In genomic region chr4:95549246-95550138, GRCh38 we compare ENCODE assay signal across 8 cellular contexts. TPM values are rescaled to one million over a fixed set of nuclear protein-coding genes. Genes with fewer than 3 reads are reported as not detected.
DNase-seq lines count a peak whose midpoint lies in the region; ATAC-seq, FAIRE-seq and TF ChIP-seq lines count a peak whose summit lies in the region.

No MANE protein-coding gene starts in this region.

- H3K27ac ChIP-seq in ACC112 (ENCODE audit: low read depth, low read length): no peak overlapping the region
- peak overlapping the region; percentile 64 to 98 for H3K27ac ChIP-seq in SK-N-SH (ENCODE audit: low read depth in 2 of 2, low read length in 1 of 2)
- no peak overlapping the region for H3K27ac ChIP-seq in H1 (ENCODE audit: low read depth, low read length)
- no peak overlapping the region for H3K27ac ChIP-seq in mesenchymal stem cell (ENCODE audit: low read length, poor library complexity, severe bottlenecking)
- H3K27ac ChIP-seq in thoracic aorta: peak overlapping the region; percentile 91

- no peaks in the 10 kb centered on the region for H4K20me1 ChIP-seq in SK-N-SH (ENCODE audit: insufficient read depth)
- H4K20me1 ChIP-seq in H1 (replicated peaks in 1 of 2; ENCODE audit: control insufficient read depth in 1 of 2, insufficient read depth in 2 of 2, low read length in 2 of 2): no peaks in the 10 kb centered on the region

- no peak overlapping the region for H2BK15ac ChIP-seq in H1 (ENCODE audit: low read length)
- peak overlapping the region; percentile 60 for H2BK15ac ChIP-seq in mesenchymal stem cell (ENCODE audit: low read depth, poor library complexity, severe bottlenecking)

- H3K23me2 ChIP-seq in H1 (ENCODE audit: low read depth, low read length): peaks cover 24% of the 10 kb centered on the region

- CTCF ChIA-PET in SK-N-SH (lab: Yijun Ruan, JAX): interaction anchor here (0.6 to 14.1 kb wide), 10 partner anchors 11 to 1226 kb away, joined by 3 to 183 read pairs (median 4); no protein-coding TSS in a partner anchor
- CTCF ChIA-PET in H1 (lab: Charles Lee; ENCODE audit: partially characterized antibody): interaction anchor here (0.5 to 8.9 kb wide), 7 partner anchors 9 to 930 kb away, joined by 3 to 52 read pairs (median 4); no protein-coding TSS in a partner anchor

- POLR2A ChIA-PET in SK-N-SH (lab: Yijun Ruan, JAX): interaction anchor here (0.6 to 5.6 kb wide), 10 partner anchors 9 to 186 kb away, joined by 3 to 39 read pairs (median 6); no protein-coding TSS in a partner anchor
- POLR2A ChIA-PET in H1 (lab: Charles Lee; ENCODE audit: partially characterized antibody): interaction anchor here (0.7 to 0.9 kb wide), 2 partner anchors 20 to 88 kb away, joined by 3 to 4 read pairs; no protein-coding TSS in a partner anchor

- H3K79me2 ChIP-seq in ACC112 (ENCODE audit: control insufficient read depth, insufficient read depth, low read length, unreplicated experiment) (no peaks in the 10 kb centered on the region), SK-N-SH (ENCODE audit: insufficient read depth) (peaks cover 27% of the 10 kb centered on the region), H1 (ENCODE audit: control insufficient read depth in 1 of 2, insufficient read depth in 2 of 2, low read length in 2 of 2) (no peaks in the 10 kb centered on the region)

- no peak overlapping the region for H3K56ac ChIP-seq in H1 (replicated peaks; ENCODE audit: insufficient read length, low read depth, low read length)

- H2AFZ ChIP-seq in ACC112 (ENCODE audit: low read length, unreplicated experiment) (no peak overlapping the region), SK-N-SH (ENCODE audit: low read depth) (peak overlapping the region; percentile 89), H1 (ENCODE audit: low read length) (peak overlapping the region; percentile 79; the same call in 1 of the 2 replicates), mesenchymal stem cell (ENCODE audit: low read depth, low read length) (peak overlapping the region; percentile 83)

- peak overlapping the region; percentile 69 for H4K8ac ChIP-seq in H1 (ENCODE audit: extremely low read depth, insufficient read depth, low read length)
- peak overlapping the region; percentile 85 for H4K8ac ChIP-seq in mesenchymal stem cell (ENCODE audit: low read length)

- H3K4me3 ChIP-seq in ACC112 (ENCODE audit: low read depth, low read length): peak overlapping the region; percentile 75
- H3K4me3 ChIP-seq in SK-N-SH (ENCODE audit: low read depth in 2 of 2, low read length in 1 of 2): peak overlapping the region; percentile 82 to 95
- peak overlapping the region; percentile 59 to 82 (median 68) for H3K4me3 ChIP-seq in H1 (ENCODE audit: extremely low read depth in 1 of 4, insufficient read depth in 2 of 4, low read depth in 3 of 4, low read length in 4 of 4)
- peak overlapping the region; percentile 67 to 81 for H3K4me3 ChIP-seq in mesenchymal stem cell (ENCODE audit: insufficient read depth in 1 of 2, low read depth in 1 of 2, low read length in 2 of 2)
- H3K4me3 ChIP-seq in thoracic aorta: peak overlapping the region; percentile 87

- TF ChIP-seq EP300 in SK-N-SH (IDR thresholded peaks at IDR 0.05; ENCODE audit: borderline replicate concordance in 1 of 2, low read depth in 1 of 2, low read length in 1 of 2) (no peak), H1 (IDR thresholded peaks at IDR 0.05; ENCODE audit: borderline replicate concordance in 1 of 2, low read depth in 2 of 2, low read length in 2 of 2) (no peak)

- H2BK5ac ChIP-seq in H1 (ENCODE audit: low read depth, low read length) (no peak overlapping the region), mesenchymal stem cell (ENCODE audit: low read depth, low read length, poor library complexity, severe bottlenecking) (no peak overlapping the region)

- peaks cover 3% of the 10 kb centered on the region for H3K4me1 ChIP-seq in ACC112 (ENCODE audit: control insufficient read depth, insufficient read depth, low read length, unreplicated experiment)
- peaks cover 0 to 13% of the 10 kb centered on the region in 2 experiments; a peak in 3 of 4 replicates for H3K4me1 ChIP-seq in SK-N-SH (ENCODE audit: control insufficient read depth in 1 of 2, insufficient read depth in 2 of 2, low read depth in 1 of 2, low read length in 1 of 2)
- H3K4me1 ChIP-seq in H1 (replicated peaks in 1 of 4; ENCODE audit: control insufficient read depth in 3 of 4, insufficient read depth in 4 of 4, low read length in 3 of 4): peaks cover 1 to 7% (median 3%) of the 10 kb centered on the region in 4 experiments; a peak in 5 of 7 replicates
- H3K4me1 ChIP-seq in mesenchymal stem cell (ENCODE audit: control insufficient read depth, insufficient read depth, low read depth, low read length): peaks cover 16% of the 10 kb centered on the region
- H3K4me1 ChIP-seq in thoracic aorta (ENCODE audit: control insufficient read depth in 1 of 2, low read depth in 2 of 2): peaks cover 0 to 17% of the 10 kb centered on the region in 2 donors

- no peak overlapping the region for H4K5ac ChIP-seq in H1 (ENCODE audit: insufficient read length, low read depth, low read length)

- H4K91ac ChIP-seq in H1 (replicated peaks; ENCODE audit: insufficient read length, low read length) (no peak overlapping the region), mesenchymal stem cell (ENCODE audit: low read length) (peak overlapping the region; percentile 90)

- H3K9ac ChIP-seq in SK-N-SH (peak overlapping the region; percentile 67), H1 (replicated peaks in 1 of 4; ENCODE audit: extremely low read depth in 1 of 4, low read depth in 3 of 4, low read length in 3 of 4) (peak overlapping the region in 1 of 4 experiments; percentile 51; a peak in 2 of 7 replicates), mesenchymal stem cell (ENCODE audit: low read length) (peak overlapping the region; percentile 43)

- H3F3A ChIP-seq in SK-N-SH (replicated peaks; ENCODE audit: insufficient read depth): peaks cover 10% of the 10 kb centered on the region

- DNase-seq in SK-N-SH (peak; percentile 63), H1 (ENCODE audit: low read depth in 1 of 2, low spot score in 2 of 2) (peak in 1 of 2 experiments; percentile 75), mesenchymal stem cell (peak; percentile 91), thoracic aorta (ENCODE audit: low spot score) (no peak), SHP77 treated with DMSO at 0.1 percent for 48 hours (lab: John Stamatoyannopoulos, UW) (no peak)

- TF ChIP-seq RAD21 in SK-N-SH (IDR thresholded peaks at IDR 0.05; ENCODE audit: low read length) (no peak), H1 (IDR thresholded peaks at IDR 0.05 in 1 of 2, conservative IDR thresholded peaks at IDR 0.05 in 1 of 2; ENCODE audit: low read depth in 2 of 2, low read length in 2 of 2) (no peak)

- no peaks in the 10 kb centered on the region for H3K9me3 ChIP-seq in SK-N-SH
- H3K9me3 ChIP-seq in H1 (ENCODE audit: insufficient read depth in 2 of 2, low read depth in 1 of 2, low read length in 1 of 2): no peaks in the 10 kb centered on the region
- H3K9me3 ChIP-seq in mesenchymal stem cell (ENCODE audit: control insufficient read depth, low read length): no peaks in the 10 kb centered on the region
- no peaks in the 10 kb centered on the region for H3K9me3 ChIP-seq in thoracic aorta

- H3K14ac ChIP-seq in H1 (ENCODE audit: insufficient read length) (no peak overlapping the region), mesenchymal stem cell (ENCODE audit: low read length in 2 of 2) (peak overlapping the region in 1 of 2 experiments; percentile 99)

- H3K79me1 ChIP-seq in H1 (ENCODE audit: low read depth, low read length) (no peaks in the 10 kb centered on the region), mesenchymal stem cell (replicated peaks; ENCODE audit: low read length, poor library complexity, severe bottlenecking) (no peaks in the 10 kb centered on the region)

- TF ChIP-seq POLR2A in H1 (IDR thresholded peaks at IDR 0.05; ENCODE audit: control extremely low read depth in 1 of 2, low read depth in 2 of 2, low read length in 2 of 2): no peak

- H3K36me3 ChIP-seq in ACC112 (ENCODE audit: insufficient read depth, low read length) (no peaks in the 10 kb centered on the region), SK-N-SH (replicated peaks in 1 of 2; ENCODE audit: control insufficient read depth in 1 of 2, insufficient read depth in 2 of 2, low read length in 1 of 2) (no peaks in the 10 kb centered on the region), H1 (ENCODE audit: control insufficient read depth in 2 of 4, insufficient read depth in 4 of 4, low read length in 3 of 4) (no peaks in the 10 kb centered on the region), mesenchymal stem cell (ENCODE audit: control insufficient read depth in 1 of 2, insufficient read depth in 2 of 2, low read depth in 1 of 2, low read length in 2 of 2) (no peaks in the 10 kb centered on the region), thoracic aorta (no peaks in the 10 kb centered on the region)

- TF ChIP-seq CTCF in SK-N-SH (IDR thresholded peaks at IDR 0.05) (no peak), H1 (IDR thresholded peaks at IDR 0.05; ENCODE audit: control extremely low read depth in 1 of 3, insufficient read depth in 1 of 3, low read depth in 1 of 3, low read length in 3 of 3) (no peak), thoracic aorta (IDR thresholded peaks at IDR 0.05) (no peak)

- no peak overlapping the region for H2BK20ac ChIP-seq in H1 (ENCODE audit: low read length)

- H3K4ac ChIP-seq in H1 (replicated peaks; ENCODE audit: insufficient read length, low read depth, low read length): no peak overlapping the region
- peak overlapping the region; percentile 91 to 98 for H3K4ac ChIP-seq in mesenchymal stem cell (ENCODE audit: low read depth in 1 of 2, low read length in 2 of 2)

- peak overlapping the region; percentile 29; the same call in 1 of the 2 replicates for H3K18ac ChIP-seq in H1 (ENCODE audit: extremely low read depth, low read length)
- peak overlapping the region; percentile 93 to 100 for H3K18ac ChIP-seq in mesenchymal stem cell (ENCODE audit: low read depth in 1 of 2, low read length in 2 of 2)

- peak overlapping the region; percentile 84 for H3K4me2 ChIP-seq in SK-N-SH
- H3K4me2 ChIP-seq in H1 (ENCODE audit: insufficient read depth in 1 of 2, low read depth in 2 of 2, low read length in 2 of 2): peak overlapping the region; percentile 99
- peak overlapping the region; percentile 100 for H3K4me2 ChIP-seq in mesenchymal stem cell (ENCODE audit: low read length, poor library complexity, severe bottlenecking)

- ATAC-seq in GM18508 (IDR thresholded peaks at IDR 0.05; ENCODE audit: insufficient read depth, unreplicated experiment): peak; percentile 96
- ATAC-seq in HG02970 (IDR thresholded peaks at IDR 0.05; ENCODE audit: low FRiP score, unreplicated experiment): peak; percentile 87
- peak; percentile 33 for ATAC-seq in thoracic aorta (ENCODE audit: insufficient number of reproducible peaks, low FRiP score, low read depth)

- H3K27me3 ChIP-seq in ACC112 (ENCODE audit: insufficient read depth, low read length) (peaks cover 79% of the 10 kb centered on the region), SK-N-SH (ENCODE audit: insufficient read depth) (no peaks in the 10 kb centered on the region), H1 (replicated peaks in 1 of 4; ENCODE audit: control insufficient read depth in 3 of 4, extremely low read depth in 1 of 4, insufficient read depth in 3 of 4, low read length in 3 of 4) (peaks cover 10 to 54% (median 31%) of the 10 kb centered on the region in 4 experiments; a peak in 6 of 7 replicates), mesenchymal stem cell (ENCODE audit: control insufficient read depth in 1 of 2, insufficient read depth in 1 of 2, low read length in 2 of 2) (peaks cover 8 to 67% of the 10 kb centered on the region in 2 experiments), thoracic aorta (replicated peaks; ENCODE audit: insufficient read depth) (no peaks in the 10 kb centered on the region)

- H2BK120ac ChIP-seq in H1 (replicated peaks; ENCODE audit: low read depth, low read length) (no peak overlapping the region), mesenchymal stem cell (ENCODE audit: low read depth, low read length) (peak overlapping the region; percentile 56)

- FAIRE-seq in H1 (lab: Jason Lieb, UNC): peak; percentile 32

- H2AK5ac ChIP-seq in H1 (ENCODE audit: low read depth, low read length) (no peak overlapping the region), mesenchymal stem cell (ENCODE audit: low read length, severe bottlenecking) (no peak overlapping the region)

- under 1% methylated on average over 31 of the region's 64 CpGs for WGBS in SK-N-SH (ENCODE audit: low lambda C conversion rate)
- 3% methylated on average over 49 of the region's 64 CpGs; no CpG with 5 or more reads in 1 of the 2 experiments for WGBS in H1 (ENCODE audit: extremely low coverage in 1 of 2, insufficient coverage in 1 of 2, insufficient read length in 1 of 2, insufficient replicate concordance in 2 of 2, low coverage in 1 of 2, low lambda C conversion rate in 2 of 2, missing lambda C conversion rate in 1 of 2), 2 experiments
- WGBS in mesenchymal stem cell: 2% methylated on average over 60 of the region's 64 CpGs

- no peak overlapping the region for H3K23ac ChIP-seq in H1 (ENCODE audit: insufficient read length)
- peak overlapping the region in 1 of 2 experiments; percentile 99 for H3K23ac ChIP-seq in mesenchymal stem cell (ENCODE audit: low read length in 2 of 2)

- no peak overlapping the region for H2BK12ac ChIP-seq in H1 (ENCODE audit: low read depth, low read length)
- peak overlapping the region; percentile 90 to 96 for H2BK12ac ChIP-seq in mesenchymal stem cell (ENCODE audit: low read length in 2 of 2)

- H3K9me2 ChIP-seq in SK-N-SH: no peaks in the 10 kb centered on the region

RNA-seq across cellular contexts. Expression of gene UNC5C, which starts 0.7 kb away (rescaled TPM):
- polyA plus RNA-seq in SK-N-SH (2012; rRNA removed) (3.3 and 5.4 TPM in 2 replicates), H1 (2011; rRNA removed) (0.30 and 0.36 TPM in 2 replicates)
- 3.9 and 5.5 TPM in 2 replicates for polyA plus RNA-seq in SK-N-SH (2012; cell fraction: cytosol; rRNA removed)
- 3.7 and 5.9 TPM in 2 replicates for polyA plus RNA-seq in SK-N-SH (2012; cell fraction: nucleus; rRNA removed)
- total RNA-seq in H1 (2021; fragmentation: NEBNext Ultra II Directional; extraction: Animal tissue kit (Norgen Biotek cat#: 25700)): 1.3 and 1.6 TPM in 2 replicates
- polyA plus RNA-seq in H1 (2011; cell fraction: cytosol; rRNA removed): 0.35 TPM
- polyA plus RNA-seq in H1 (2011; cell fraction: nucleus; rRNA removed): 0.53 TPM
- polyA plus RNA-seq in H1 (2012, experiment 1 of 2): 0.22 to 0.40 TPM (median 0.31 TPM) in 4 replicates
- 0.07 TPM for polyA plus RNA-seq in H1 (2012, experiment 2 of 2)
- 1.9 TPM for polyA plus RNA-seq in H1 (2013, experiment 1 of 2)
- 2.1 TPM for polyA plus RNA-seq in H1 (2013, experiment 2 of 2)
- polyA minus RNA-seq in H1 (2011; rRNA and poly(A)+ RNA removed): 0.73 and 1.2 TPM in 2 replicates
- 0.37 TPM for polyA minus RNA-seq in H1 (2011; cell fraction: cytosol; rRNA and poly(A)+ RNA removed)
- polyA minus RNA-seq in H1 (2011; cell fraction: nucleus; rRNA and poly(A)+ RNA removed): 1.4 TPM
- 14.9 TPM for polyA plus RNA-seq in mesenchymal stem cell (2013, experiment 1 of 2)
- polyA plus RNA-seq in mesenchymal stem cell (2013, experiment 2 of 2): 14.1 TPM
- 10 to 100 TPM in 1 of 2 donors, 1 to 10 TPM in 1; 5.3 to 10.0 TPM for total RNA-seq in thoracic aorta

Comparison
In these comparisons a context has a peak if more than half of its experiments do, and no peak if none do; other contexts are left out.
1. H3K27ac ChIP-seq: peak in SK-N-SH (2 of 2) and thoracic aorta (2 of 2); none in ACC112 (single experiment), H1 (single experiment) and mesenchymal stem cell (single experiment).
2. ATAC-seq: peak in every context shown above with its lines; median percentile 96 in GM18508; 87 in HG02970; 33 in thoracic aorta.
3. DNase-seq: peak in SK-N-SH (single experiment) and mesenchymal stem cell (single experiment); none in thoracic aorta (single experiment) and SHP77 treated with DMSO at 0.1 percent for 48 hours (single experiment).
4. Peak in every context shown above with its lines, with median percentiles within 50 percentile points of each other: H3K4me3 ChIP-seq and H3K4me2 ChIP-seq.